In genomic region chr3:130699765-130700164, GRCh38 we compare ENCODE assay signal across 8 cellular contexts. TPM values are rescaled to one million over a fixed set of nuclear protein-coding genes. Genes with fewer than 3 reads are reported as not detected.
DNase-seq lines count a peak whose midpoint lies in the region; ATAC-seq and TF ChIP-seq lines count a peak whose summit lies in the region.

No MANE protein-coding gene starts in this region.

- peaks cover 32% of the 10 kb centered on the region for H3K36me3 Mint-ChIP-seq in activated CD4-positive, alpha-beta T cell treated with anti-CD3 and anti-CD28 coated beads, Interleukin-2, amount 10 ng/mL, durations not matched to agents 24 days and 14 days (ENCODE audit: low read depth)
- peaks cover 60% of the 10 kb centered on the region for H3K36me3 Mint-ChIP-seq in nephron (ENCODE audit: low read depth)

- H3K4me3 Mint-ChIP-seq in activated CD4-positive, alpha-beta T cell treated with anti-CD3 and anti-CD28 coated beads, Interleukin-2, amount 10 ng/mL, durations not matched to agents 24 days and 14 days, result no peak overlapping the region
- no peak overlapping the region for H3K4me3 Mint-ChIP-seq in nephron

- no peaks in the 10 kb centered on the region for H3K36me3 ChIP-seq in body of pancreas (replicated peaks in 1 of 2; ENCODE audit: insufficient read depth in 1 of 2, low read depth in 2 of 2)

- H3K4me3 ChIP-seq in body of pancreas, result no peak overlapping the region

- H3K27ac Mint-ChIP-seq in activated CD4-positive, alpha-beta T cell treated with anti-CD3 and anti-CD28 coated beads, Interleukin-2, amount 10 ng/mL, durations not matched to agents 24 days and 14 days, result no peak overlapping the region
- H3K27ac Mint-ChIP-seq in nephron, result no peak overlapping the region

- peaks cover 10% of the 10 kb centered on the region for H3K4me1 ChIP-seq in body of pancreas

- H3K9me3 ChIP-seq in body of pancreas, result no peaks in the 10 kb centered on the region

- no peaks in the 10 kb centered on the region for H3K27me3 Mint-ChIP-seq in activated CD4-positive, alpha-beta T cell treated with anti-CD3 and anti-CD28 coated beads, Interleukin-2, amount 10 ng/mL, durations not matched to agents 24 days and 14 days
- no peaks in the 10 kb centered on the region for H3K27me3 Mint-ChIP-seq in nephron (ENCODE audit: low read depth)

- TF ChIP-seq CTCF in body of pancreas (IDR thresholded peaks at IDR 0.05), result peak in 5 of 7 experiments; percentile 19 to 39 (median 32)
- peak in 2 of 3 experiments; percentile 22 to 44 for TF ChIP-seq CTCF in nephron (IDR thresholded peaks at IDR 0.05; ENCODE audit: unreplicated experiment in 3 of 3)

- H3K27ac ChIP-seq in body of pancreas, result peak overlapping the region in 1 of 4 donors; percentile 63

- no peaks in the 10 kb centered on the region for H3K9me3 Mint-ChIP-seq in activated CD4-positive, alpha-beta T cell treated with anti-CD3 and anti-CD28 coated beads, Interleukin-2, amount 10 ng/mL, durations not matched to agents 24 days and 14 days
- no peaks in the 10 kb centered on the region for H3K9me3 Mint-ChIP-seq in nephron

- ATAC-seq in body of pancreas (no peak), HG02763 (IDR thresholded peaks at IDR 0.05; ENCODE audit: unreplicated experiment) (no peak)

- H3K27me3 ChIP-seq in body of pancreas, result no peaks in the 10 kb centered on the region

- intact Hi-C loops in activated CD4-positive, alpha-beta T cell treated with anti-CD3 and anti-CD28 coated beads, Interleukin-2, amount 10 ng/mL, durations not matched to agents 24 days and 14 days (cut with micrococcal nuclease), result loop anchor here (1.0 kb wide), 1 partner anchor 194 kb away; no protein-coding TSS in a partner anchor
- intact Hi-C loops in body of pancreas (cut with DNase I), result no loop called here

- DNase-seq in activated CD4-positive, alpha-beta T cell treated with anti-CD3 and anti-CD28 coated beads, Interleukin-2, amount 10 ng/mL, durations not matched to agents 24 days and 14 days, result peak; percentile 61
- no peak for DNase-seq in activated CD4-positive, alpha-beta T cell treated with anti-CD3 and anti-CD28 coated beads for 48 hours
- DNase-seq in M059J (ENCODE audit: low read depth) (peak; percentile 28), body of pancreas (no peak), Ammon's horn (ENCODE audit: low spot score) (no peak)
- DNase-seq in stimulated activated CD4-positive, alpha-beta T cell treated with anti-CD3 and anti-CD28 coated beads, Interleukin-1b, Interleukin-23, amount 100 ng/mL, for 48 hours, result no peak

- peaks cover 4% of the 10 kb centered on the region for H3K4me1 Mint-ChIP-seq in activated CD4-positive, alpha-beta T cell treated with anti-CD3 and anti-CD28 coated beads, Interleukin-2, amount 10 ng/mL, durations not matched to agents 24 days and 14 days
- H3K4me1 Mint-ChIP-seq in nephron, result no peaks in the 10 kb centered on the region

- no peak for TF ChIP-seq POLR2A in body of pancreas (IDR thresholded peaks at IDR 0.05)

RNA-seq across cellular contexts. Expression of gene PIK3R4, which starts 46.9 kb away (rescaled TPM):
- 30.8 and 34.7 TPM in 2 replicates for total RNA-seq in activated CD4-positive, alpha-beta T cell treated with anti-CD3 and anti-CD28 coated beads, Interleukin-2, amount 10 ng/mL, durations not matched to agents 24 days and 14 days
- 52.4 and 60.2 TPM in 2 replicates for total RNA-seq in M059J (2014; rRNA removed; shearing (Covaris generic))
- total RNA-seq in body of pancreas, result 10 to 100 TPM; 20.8 to 28.0 TPM

Comparison
In these comparisons a context has a peak if more than half of its experiments do, and no peak if none do; other contexts are left out.
1. DNase-seq: peak in activated CD4-positive, alpha-beta T cell treated with anti-CD3 and anti-CD28 coated beads, Interleukin-2, amount 10 ng/mL, durations not matched to agents 24 days and 14 days (single experiment) and M059J (single experiment); none in activated CD4-positive, alpha-beta T cell treated with anti-CD3 and anti-CD28 coated beads for 48 hours (single experiment), body of pancreas (0 of 4), Ammon's horn (single experiment) and stimulated activated CD4-positive, alpha-beta T cell treated with anti-CD3 and anti-CD28 coated beads, Interleukin-1b, Interleukin-23, amount 100 ng/mL, for 48 hours (single experiment).